In the genomic region with DNA sequence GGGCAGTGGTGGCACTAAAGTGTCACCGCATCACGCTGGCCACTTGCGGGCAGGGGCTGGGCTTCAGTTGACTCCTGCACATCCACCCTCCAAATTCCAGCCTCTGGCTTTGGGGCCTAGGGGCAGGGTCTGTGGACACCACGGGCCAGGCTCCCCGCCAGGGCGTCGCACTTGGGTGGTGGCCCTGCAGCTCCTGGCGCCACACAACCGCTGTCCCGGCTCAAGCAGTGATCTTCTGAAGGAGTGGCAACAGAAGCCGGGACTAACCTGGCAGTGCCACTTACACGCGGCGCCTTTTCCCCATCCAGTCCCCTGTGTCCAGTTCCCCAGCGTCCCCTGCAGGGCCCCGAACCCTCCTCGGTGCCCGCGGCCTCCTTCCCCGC, we compare ENCODE assay signal across 9 cellular contexts.
DNase-seq lines count a peak whose midpoint lies in the region; ATAC-seq and TF ChIP-seq lines count a peak whose summit lies in the region.
"Had no signal": no experiment of that assay in that cellular context is flagged by ENCODE, and none has a peak within 500 bp of the region (broad histone marks: within the 10 kb centered on the region; RNA-seq: fewer than 3 reads in every experiment).

No MANE protein-coding gene starts in this region.

- H3K36me3 ChIP-seq in HUES48 (ENCODE audit: control insufficient read depth, insufficient read depth, low read length): no peaks in the 10 kb centered on the region
- H3K36me3 ChIP-seq in right lobe of liver: no peaks in the 10 kb centered on the region
- H3K36me3 ChIP-seq in suprapubic skin: no peaks in the 10 kb centered on the region

- WGBS in right lobe of liver (ENCODE audit: insufficient coverage, low coverage, low lambda C conversion rate, missing lambda C conversion rate): no CpG with 5 or more reads among the region's 20 CpGs
- 88% methylated on average over 5 of the region's 20 CpGs for WGBS in suprapubic skin

- H3K27ac Mint-ChIP-seq in brain: no peak overlapping the region

- peaks cover 0 to 4% (median 0%) of the 10 kb centered on the region in 5 experiments for H3K9me3 Mint-ChIP-seq in brain

- H3K27ac ChIP-seq in HUES48 (ENCODE audit: low read depth, low read length) (no peak overlapping the region), right lobe of liver (no peak overlapping the region), suprapubic skin (no peak overlapping the region)

- H3K27me3 Mint-ChIP-seq in brain: peaks cover 14% of the 10 kb centered on the region

- H3K4me1 ChIP-seq in HUES48 (ENCODE audit: control insufficient read depth, insufficient read depth, low read length) (peaks cover 3% of the 10 kb centered on the region; the same call in 1 of the 2 replicates), right lobe of liver (no peaks in the 10 kb centered on the region), suprapubic skin (peaks cover 11% of the 10 kb centered on the region)

- peaks cover 4% of the 10 kb centered on the region for H3K4me1 Mint-ChIP-seq in brain

- ATAC-seq in right lobe of liver (no peak), GM18873 (IDR thresholded peaks at IDR 0.05; ENCODE audit: low FRiP score, unreplicated experiment) (no peak), HG03521 (IDR thresholded peaks at IDR 0.05; ENCODE audit: unreplicated experiment) (no peak)

- TF ChIP-seq POLR2A in right lobe of liver (IDR thresholded peaks at IDR 0.05) (no peak), suprapubic skin (IDR thresholded peaks at IDR 0.05) (no peak)

- H3K4me3 ChIP-seq in HUES48 (ENCODE audit: low read depth, low read length) (peak overlapping the region; percentile 75; the same call in 1 of the 2 replicates), right lobe of liver (peak overlapping the region; percentile 38 to 65 (median 48)), suprapubic skin (peak overlapping the region; percentile 55)

- no peaks in the 10 kb centered on the region for H3K9me3 ChIP-seq in HUES48 (ENCODE audit: control insufficient read depth, insufficient read depth, low read length)
- H3K9me3 ChIP-seq in right lobe of liver: no peaks in the 10 kb centered on the region
- H3K9me3 ChIP-seq in suprapubic skin: no peaks in the 10 kb centered on the region

- DNase-seq in right lobe of liver (no peak), suprapubic skin (ENCODE audit: low spot score in 2 of 2) (no peak)
- no peak for DNase-seq in activated CD4-positive, CD25-positive, alpha-beta regulatory T cell treated with anti-CD3 and anti-CD28 coated beads, Interleukin-2, amount 50 U/mL, for 72 hours
- DNase-seq: GF-D8, MM.1S had no signal

- H3K27me3 ChIP-seq in HUES48 (ENCODE audit: control insufficient read depth, insufficient read depth, low read length) (peaks cover 5% of the 10 kb centered on the region; the same call in 1 of the 2 replicates), right lobe of liver (no peaks in the 10 kb centered on the region), suprapubic skin (peaks cover 33% of the 10 kb centered on the region)

- no peak for TF ChIP-seq EP300 in suprapubic skin (IDR thresholded peaks at IDR 0.05)

- H3K9ac ChIP-seq in HUES48 (ENCODE audit: low read depth, low read length): no peak overlapping the region

- no peak for TF ChIP-seq CTCF in brain (conservative IDR thresholded peaks at IDR 0.05)
- TF ChIP-seq CTCF in right lobe of liver (IDR thresholded peaks at IDR 0.05): no peak
- TF ChIP-seq CTCF in suprapubic skin (IDR thresholded peaks at IDR 0.05): no peak

- intact Hi-C loops in right lobe of liver (cut with DNase I): no loop called here

- H3K36me3 Mint-ChIP-seq in brain: no peaks in the 10 kb centered on the region

- H3K4me3 Mint-ChIP-seq in brain: peak overlapping the region in 4 of 5 experiments; percentile 33 to 80 (median 60)
